13 cellular contexts compared by ENCODE assay signal in genomic region chr4:130043796-130044195, GRCh38.
A peak's percentile ranks its signal among the peaks of the same experiment; 100 is the strongest.
DNase-seq lines count a peak whose midpoint lies in the region; ATAC-seq, FAIRE-seq and TF ChIP-seq lines count a peak whose summit lies in the region.
"Had no signal": no experiment of that assay in that cellular context is flagged by ENCODE, and none has a peak within 500 bp of the region (broad histone marks: within the 10 kb centered on the region; RNA-seq: fewer than 3 reads in every experiment).

No MANE protein-coding gene starts in this region.

- ATAC-seq in GM21786 (IDR thresholded peaks at IDR 0.05; ENCODE audit: unreplicated experiment) (peak; percentile 91), HG03558 (IDR thresholded peaks at IDR 0.05; ENCODE audit: extremely low read depth, unreplicated experiment) (peak; percentile 85), HG03280 (IDR thresholded peaks at IDR 0.05; ENCODE audit: unreplicated experiment) (no peak)
- ATAC-seq: activated naive CD4-positive, alpha-beta T cell treated with anti-CD3 and anti-CD28 coated beads, Interleukin-2, amount 50 U/mL, for 72 hours had no signal

- peak overlapping the region in 1 of 2 donors; percentile 4 for H3K4me3 ChIP-seq in kidney (ENCODE audit: low read length in 2 of 2)

- no peak overlapping the region for H3K9ac ChIP-seq in kidney (ENCODE audit: low read length in 2 of 2)

- no peak overlapping the region for H3K27ac ChIP-seq in kidney (ENCODE audit: low read depth in 2 of 2, low read length in 2 of 2)
- H3K27ac ChIP-seq: C4-2B had no signal

- no peak for TF ChIP-seq CTCF in kidney (IDR thresholded peaks at IDR 0.05; ENCODE audit: borderline replicate concordance, extremely low read depth, insufficient read depth)

- no peaks in the 10 kb centered on the region for H3K9me3 ChIP-seq in kidney (ENCODE audit: control insufficient read depth in 1 of 2, low read length in 2 of 2)

- intact Hi-C loops in kidney (cut with DNase I), result no loop called here

- no peaks in the 10 kb centered on the region for H3K36me3 ChIP-seq in kidney (ENCODE audit: control insufficient read depth in 1 of 2, insufficient read depth in 2 of 2, low read length in 2 of 2)

- FAIRE-seq in GM18507 (lab: Jason Lieb, UNC) (peak; percentile 91), kidney (lab: Jason Lieb, UNC) (peak; percentile 60)

- H3K4me1 ChIP-seq in kidney (ENCODE audit: control insufficient read depth in 1 of 2, insufficient read depth in 1 of 2, low read depth in 1 of 2, low read length in 2 of 2), result peaks cover 0 to 4% of the 10 kb centered on the region in 2 donors

- DNase-seq in GM18507 (ENCODE audit: extremely low spot score, insufficient read length, low read depth) (peak; percentile 4), kidney (no peak), NCI-H2029 (lab: John Stamatoyannopoulos, UW) (no peak), nucleus accumbens (lab: John Stamatoyannopoulos, UW) (no peak), NCI-H526 (lab: John Stamatoyannopoulos, UW) (no peak)
- DNase-seq: activated B cell treated with CpG ODN at 0.5 μM for 24 hours; effector memory CD4-positive, alpha-beta T cell; NCI-H1092 treated with DMSO at 0.1 percent for 48 hours had no signal
